In genomic region chr1:203325004-203325417, GRCh38 we compare ENCODE assay signal across 8 cellular contexts. TPM values are rescaled to one million over a fixed set of nuclear protein-coding genes. Genes with fewer than 3 reads are reported as not detected.
DNase-seq lines count a peak whose midpoint lies in the region; ATAC-seq and TF ChIP-seq lines count a peak whose summit lies in the region.

No MANE protein-coding gene starts in this region.

- H3K36me3 Mint-ChIP-seq in activated CD8-positive, alpha-beta T cell treated with anti-CD3 and anti-CD28 coated beads for 36 hours (ENCODE audit: low read depth) = no peaks in the 10 kb centered on the region
- H3K36me3 Mint-ChIP-seq in glutamatergic neuron (ENCODE audit: unreplicated experiment) = no peaks in the 10 kb centered on the region

- no peak for TF ChIP-seq CTCF in GM06990 (IDR thresholded peaks at IDR 0.05; ENCODE audit: insufficient read depth, low read length, poor library complexity, severe bottlenecking)
- no peak for TF ChIP-seq CTCF in activated CD8-positive, alpha-beta T cell treated with anti-CD3 and anti-CD28 coated beads for 36 hours (IDR thresholded peaks at IDR 0.05)
- TF ChIP-seq CTCF in glutamatergic neuron (IDR thresholded peaks at IDR 0.05; ENCODE audit: partially characterized antibody, unreplicated experiment) = no peak

- POLR2A ChIA-PET in activated CD8-positive, alpha-beta T cell treated with anti-CD3 and anti-CD28 coated beads for 36 hours (lab: Charles Lee) = interaction anchor here (0.7 to 9.5 kb wide), 10 partner anchors 8 to 57 kb away, joined by 3 to 224 read pairs (median 6); partner anchors contain the start of gene BTG2

- peak; percentile 83 for DNase-seq in GM06990 (ENCODE audit: extremely low read depth, insufficient read length)
- peak; percentile 43 for DNase-seq in NCI-H1694 treated with DMSO at 0.1 percent for 48 hours (lab: John Stamatoyannopoulos, UW)
- peak; percentile 85 for DNase-seq in activated CD8-positive, alpha-beta T cell treated with anti-CD3 and anti-CD28 coated beads for 36 hours
- DNase-seq in glutamatergic neuron = peak; percentile 72
- DNase-seq in stimulated activated naive CD4-positive, alpha-beta T cell treated with Interleukin-2 at 50 U/mL for 16 hours (lab: John Stamatoyannopoulos, UW) = peak; percentile 49
- DNase-seq in AG08396 (ENCODE audit: low spot score) = no peak
- DNase-seq in T1000 (lab: John Stamatoyannopoulos, UW) = no peak

- CTCF ChIA-PET in activated CD8-positive, alpha-beta T cell treated with anti-CD3 and anti-CD28 coated beads for 36 hours (lab: Charles Lee) = interaction anchor here (0.8 to 13.0 kb wide), 12 partner anchors 9 to 163 kb away, joined by 3 to 273 read pairs (median 10); partner anchors contain the start of gene BTG2

- peak; percentile 25 for ATAC-seq in GM21717 (IDR thresholded peaks at IDR 0.05; ENCODE audit: unreplicated experiment)
- peak; percentile 17 for ATAC-seq in activated CD8-positive, alpha-beta T cell treated with anti-CD3 and anti-CD28 coated beads for 36 hours

- peaks cover 86% of the 10 kb centered on the region for H3K4me1 Mint-ChIP-seq in activated CD8-positive, alpha-beta T cell treated with anti-CD3 and anti-CD28 coated beads for 36 hours (ENCODE audit: low read depth)
- peaks cover 73% of the 10 kb centered on the region for H3K4me1 Mint-ChIP-seq in glutamatergic neuron (ENCODE audit: low read depth, unreplicated experiment)

- H3K9me3 Mint-ChIP-seq in activated CD8-positive, alpha-beta T cell treated with anti-CD3 and anti-CD28 coated beads for 36 hours = no peaks in the 10 kb centered on the region
- peaks cover 11% of the 10 kb centered on the region for H3K9me3 Mint-ChIP-seq in glutamatergic neuron (ENCODE audit: unreplicated experiment)

- H3K27ac Mint-ChIP-seq in activated CD8-positive, alpha-beta T cell treated with anti-CD3 and anti-CD28 coated beads for 36 hours = peak overlapping the region; percentile 80
- H3K27ac Mint-ChIP-seq in glutamatergic neuron (ENCODE audit: unreplicated experiment) = peak overlapping the region; percentile 97

- H3K4me3 ChIP-seq in GM06990 (replicated peaks; ENCODE audit: low read depth, low read length) = peak overlapping the region; percentile 43

- H3K36me3 ChIP-seq in GM06990 (ENCODE audit: control insufficient read depth, insufficient read depth, low read length) = no peaks in the 10 kb centered on the region

- peak overlapping the region; percentile 48 for H3K4me3 Mint-ChIP-seq in activated CD8-positive, alpha-beta T cell treated with anti-CD3 and anti-CD28 coated beads for 36 hours
- peak overlapping the region; percentile 50 for H3K4me3 Mint-ChIP-seq in glutamatergic neuron (ENCODE audit: unreplicated experiment)

- intact Hi-C loops in activated CD8-positive, alpha-beta T cell treated with anti-CD3 and anti-CD28 coated beads for 36 hours (cut with micrococcal nuclease) = no loop called here

- no peaks in the 10 kb centered on the region for H3K27me3 ChIP-seq in GM06990 (replicated peaks; ENCODE audit: control insufficient read depth, insufficient read depth, low read length)

- H3K27me3 Mint-ChIP-seq in activated CD8-positive, alpha-beta T cell treated with anti-CD3 and anti-CD28 coated beads for 36 hours = no peaks in the 10 kb centered on the region
- H3K27me3 Mint-ChIP-seq in glutamatergic neuron (ENCODE audit: unreplicated experiment) = peaks cover 15% of the 10 kb centered on the region

RNA-seq across cellular contexts. Expression of gene BTG2, which starts 19.7 kb away (rescaled TPM):
- 100 to 1,000 TPM; 115 TPM for total RNA-seq in activated CD8-positive, alpha-beta T cell treated with anti-CD3 and anti-CD28 coated beads for 36 hours
- total RNA-seq in glutamatergic neuron (ENCODE audit: unreplicated experiment) = 88.6 TPM

RNA-seq across cellular contexts. Expression of gene FMOD, which starts 25.9 kb away (rescaled TPM):
- total RNA-seq in activated CD8-positive, alpha-beta T cell treated with anti-CD3 and anti-CD28 coated beads for 36 hours = 1 to 10 TPM; 1.4 to 2.4 TPM
- total RNA-seq in glutamatergic neuron (ENCODE audit: unreplicated experiment) = not detected

Comparison
In these comparisons a context has a peak if more than half of its experiments do, and no peak if none do; other contexts are left out.
1. DNase-seq: peak in GM06990 (single experiment), NCI-H1694 treated with DMSO at 0.1 percent for 48 hours (single experiment), activated CD8-positive, alpha-beta T cell treated with anti-CD3 and anti-CD28 coated beads for 36 hours (single experiment), glutamatergic neuron (single experiment) and stimulated activated naive CD4-positive, alpha-beta T cell treated with Interleukin-2 at 50 U/mL for 16 hours (single experiment); none in AG08396 (single experiment) and T1000 (single experiment).